Comparison of ENCODE assay signal across 38 cellular contexts in genomic region chr19:9086761-9087160, GRCh38. TPM values are rescaled to one million over a fixed set of nuclear protein-coding genes. Genes with fewer than 3 reads are reported as not detected.
"Had no signal": no experiment of that assay in that cellular context is flagged by ENCODE, and none has a peak within 500 bp of the region (broad histone marks: within the 10 kb centered on the region; RNA-seq: fewer than 3 reads in every experiment).

Gene OR1M1, plus strand, starts transcription at chr19:9087061. Its CDS starts 6,184 bp downstream, at chr19:9093245.

- H3K36me3 ChIP-seq: MG63 had no signal

- H3K4me2 ChIP-seq: KMS-11 had no signal

- H3K9ac ChIP-seq: KMS-11 had no signal

- H3K9me3 ChIP-seq: MG63 had no signal

- H3K4me3 ChIP-seq: MG63 had no signal

- DNase-seq: Karpas-422, Kasumi-1, KG1, MG63, MM.1S, MV-4-11, NCI-H1048, NCI-H1092, NCI-H1092 treated with DMSO at 0.1 percent for 48 hours, NCI-H1105, NCI-H1105 treated with DMSO at 0.1 percent for 48 hours, NCI-H1417, NCI-H1417 treated with DMSO at 0.1 percent for 48 hours, NCI-H1436, NCI-H1436 treated with DMSO at 0.1 percent for 48 hours, NCI-H146, NCI-H1694, NCI-H1694 treated with DMSO at 0.1 percent for 48 hours, NCI-H187, NCI-H187 treated with DMSO at 0.1 percent for 48 hours, NCI-H1930, NCI-H2029, NCI-H2029 treated with DMSO at 0.1 percent for 48 hours, NCI-H2081, NCI-H2081 treated with DMSO at 0.1 percent for 48 hours, NCI-H2107, NCI-H2171, NCI-H2171 treated with DMSO at 0.1 percent for 48 hours, NCI-H2227 treated with DMSO at 0.1 percent for 48 hours, NCI-H226, NCI-H345, NCI-H446, NCI-H446 treated with DMSO at 0.1 percent for 48 hours had no signal

- H3K27ac ChIP-seq: KMS-11 had no signal

RNA-seq across cellular contexts. Expression of gene OR1M1, which starts in this region (rescaled TPM):
- total RNA-seq: LHCN-M2, M059J, MCF 10A, NCI-H460 had no signal
